13 cellular contexts compared by ENCODE assay signal in genomic region chr6:14658909-14659561, GRCh38.
DNase-seq lines count a peak whose midpoint lies in the region; ATAC-seq and TF ChIP-seq lines count a peak whose summit lies in the region.
"Had no signal": no experiment of that assay in that cellular context is flagged by ENCODE, and none has a peak within 500 bp of the region (broad histone marks: within the 10 kb centered on the region; RNA-seq: fewer than 3 reads in every experiment).

No MANE protein-coding gene starts in this region.

- no peak overlapping the region for H3K27ac ChIP-seq in PC-3 (ENCODE audit: low read length)
- H3K27ac ChIP-seq: epithelial cell of prostate, KMS-11, uterus had no signal

- peak; percentile 27 for ATAC-seq in stimulated activated naive CD8-positive, alpha-beta T cell treated with anti-CD3 and anti-CD28 coated beads, Interleukin-15, amount 100 ng/mL, for 72 hours
- no peak for ATAC-seq in stimulated activated naive CD8-positive, alpha-beta T cell treated with anti-CD3 and anti-CD28 coated beads, Interleukin-15, Interleukin-2, amounts not matched to agents 100 U/mL and 50 U/mL, for 24 hours
- ATAC-seq in PC-3 (no peak), HG03571 (IDR thresholded peaks at IDR 0.05; ENCODE audit: unreplicated experiment) (no peak), esophagus mucosa (no peak), HG02970 (IDR thresholded peaks at IDR 0.05; ENCODE audit: low FRiP score, unreplicated experiment) (no peak)

- H3K4me1 ChIP-seq in PC-3 (ENCODE audit: insufficient read depth, low read length) = peaks cover 16% of the 10 kb centered on the region
- H3K4me1 ChIP-seq: uterus had no signal

- no peaks in the 10 kb centered on the region for H4K20me1 ChIP-seq in PC-3 (ENCODE audit: low read length)

- H3F3A ChIP-seq in PC-3 (ENCODE audit: low read length, unreplicated experiment) = no peaks in the 10 kb centered on the region

- H3K4me1 Mint-ChIP-seq in stimulated activated naive CD8-positive, alpha-beta T cell treated with anti-CD3 and anti-CD28 coated beads, Interleukin-15, amount 100 ng/mL, for 72 hours = peaks cover 34% of the 10 kb centered on the region

- no peaks in the 10 kb centered on the region for H3K36me3 ChIP-seq in PC-3 (ENCODE audit: low read depth, low read length)
- H3K36me3 ChIP-seq: uterus had no signal

- intact Hi-C loops in PC-3 (cut with micrococcal nuclease) (no loop called here), posterior vena cava (cut with DNase I) (no loop called here)

- H3K27me3 ChIP-seq in PC-3 (ENCODE audit: low read length) = no peaks in the 10 kb centered on the region
- H3K27me3 ChIP-seq: uterus had no signal

- H2AFZ ChIP-seq in PC-3 (ENCODE audit: low read length) = no peak overlapping the region

- H3K9me3 ChIP-seq in PC-3 (ENCODE audit: low read length) = no peaks in the 10 kb centered on the region
- H3K9me3 ChIP-seq: uterus had no signal

- H3K4me3 Mint-ChIP-seq in stimulated activated naive CD8-positive, alpha-beta T cell treated with anti-CD3 and anti-CD28 coated beads, Interleukin-15, amount 100 ng/mL, for 72 hours = no peak overlapping the region

- no peak overlapping the region for H3K9ac ChIP-seq in PC-3 (ENCODE audit: low read length)
- H3K9ac ChIP-seq: KMS-11 had no signal

- no TSS peak for BruUV-seq in PC-3 (replicated peaks; lab: Mats Ljungman, UMichigan)

- H3K27ac Mint-ChIP-seq in stimulated activated naive CD8-positive, alpha-beta T cell treated with anti-CD3 and anti-CD28 coated beads, Interleukin-15, amount 100 ng/mL, for 72 hours = no peak overlapping the region
- H3K27ac Mint-ChIP-seq: progenitor cell of endocrine pancreas had no signal

- no peaks in the 10 kb centered on the region for H3K27me3 Mint-ChIP-seq in stimulated activated naive CD8-positive, alpha-beta T cell treated with anti-CD3 and anti-CD28 coated beads, Interleukin-15, amount 100 ng/mL, for 72 hours
- H3K27me3 Mint-ChIP-seq: progenitor cell of endocrine pancreas had no signal

- CTCF ChIA-PET in PC-3 (lab: Charles Lee) = no interaction called here

- no peak for TF ChIP-seq CTCF in PC-3 (conservative IDR thresholded peaks at IDR 0.05; ENCODE audit: low read depth, low read length)
- TF ChIP-seq CTCF in epithelial cell of esophagus (IDR thresholded peaks at IDR 0.05; ENCODE audit: insufficient read depth, low read depth, low read length, missing control alignments) = no peak

- POLR2A ChIA-PET in PC-3 (lab: Charles Lee; ENCODE audit: unreplicated experiment) = no interaction called here

- peaks cover 0 to 8% of the 10 kb centered on the region in 2 donors for H3K9me3 Mint-ChIP-seq in stimulated activated naive CD8-positive, alpha-beta T cell treated with anti-CD3 and anti-CD28 coated beads, Interleukin-15, amount 100 ng/mL, for 72 hours

- H3K9me2 ChIP-seq in PC-3 (replicated peaks; ENCODE audit: low read length) = no peaks in the 10 kb centered on the region

- no peaks in the 10 kb centered on the region for H3K79me2 ChIP-seq in PC-3 (ENCODE audit: low read length)

- H3K4me3 ChIP-seq in PC-3 (ENCODE audit: low read length) = no peak overlapping the region
- H3K4me3 ChIP-seq in epithelial cell of esophagus (ENCODE audit: low read length) = no peak overlapping the region
- H3K4me3 ChIP-seq: uterus had no signal

- no peak overlapping the region for H3K4me2 ChIP-seq in PC-3 (ENCODE audit: low read length)
- H3K4me2 ChIP-seq: KMS-11 had no signal

- DNase-seq in stimulated activated naive CD8-positive, alpha-beta T cell treated with anti-CD3 and anti-CD28 coated beads, Interleukin-15, amount 100 ng/mL, for 72 hours = no peak
- DNase-seq in stimulated activated naive CD8-positive, alpha-beta T cell treated with anti-CD3 and anti-CD28 coated beads, Interleukin-15, Interleukin-2, amounts not matched to agents 100 U/mL and 50 U/mL, for 24 hours = no peak
- peak; percentile 61 for DNase-seq in PC-3
- DNase-seq in epithelial cell of esophagus (ENCODE audit: low read depth) = peak; percentile 84
- DNase-seq in posterior vena cava (ENCODE audit: low spot score) = no peak
- DNase-seq: activated CD4-positive, alpha-beta T cell treated with anti-CD3 and anti-CD28 coated beads, Interleukin-2, amount 50 U/mL, for 48 hours; uterus had no signal

Comparison
In these comparisons a context has a peak if more than half of its experiments do, and no peak if none do; other contexts are left out.
1. DNase-seq: peak in PC-3 (single experiment) and epithelial cell of esophagus (single experiment); none in stimulated activated naive CD8-positive, alpha-beta T cell treated with anti-CD3 and anti-CD28 coated beads, Interleukin-15, amount 100 ng/mL, for 72 hours (0 of 2), stimulated activated naive CD8-positive, alpha-beta T cell treated with anti-CD3 and anti-CD28 coated beads, Interleukin-15, Interleukin-2, amounts not matched to agents 100 U/mL and 50 U/mL, for 24 hours (single experiment) and posterior vena cava (single experiment).